ENCODE assay signal across 22 cellular contexts in the genomic region with DNA sequence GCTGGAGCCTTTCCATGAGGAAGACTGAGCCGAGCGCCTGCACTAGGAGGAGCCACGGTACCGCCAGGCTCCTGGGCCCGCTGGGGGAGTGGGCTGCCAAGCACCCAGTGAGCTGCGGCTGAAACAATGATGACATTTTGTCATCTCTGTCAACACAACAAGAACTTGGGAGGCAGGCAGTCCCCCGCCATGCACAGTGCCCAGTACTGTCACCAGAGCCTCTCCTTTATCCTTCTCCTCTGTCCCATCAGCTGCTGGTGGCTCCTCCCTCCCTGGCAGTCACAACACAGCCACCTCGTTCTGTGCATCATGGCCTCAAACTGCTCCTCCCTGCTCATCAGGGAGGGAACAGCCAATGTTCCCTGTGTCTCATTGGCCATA. TPM values are rescaled to one million over a fixed set of nuclear protein-coding genes. Genes with fewer than 3 reads are reported as not detected.
DNase-seq lines count a peak whose midpoint lies in the region; ATAC-seq, FAIRE-seq and TF ChIP-seq lines count a peak whose summit lies in the region.
"Had no signal": no experiment of that assay in that cellular context is flagged by ENCODE, and none has a peak within 500 bp of the region (broad histone marks: within the 10 kb centered on the region; RNA-seq: fewer than 3 reads in every experiment).

No MANE protein-coding gene starts in this region.

- no peak for ATAC-seq in activated naive CD8-positive, alpha-beta T cell treated with anti-CD3 and anti-CD28 coated beads, Interleukin-2, amount 10 ng/mL, durations not matched to agents 7 days and 5 days (ENCODE audit: low read depth)

- no peak for TF ChIP-seq CTCF in RWPE1 (conservative IDR thresholded peaks at IDR 0.05; ENCODE audit: low read depth)

- no peak for DNase-seq in activated naive CD8-positive, alpha-beta T cell treated with anti-CD3 and anti-CD28 coated beads, Interleukin-2, amount 10 ng/mL, durations not matched to agents 7 days and 5 days
- no peak for DNase-seq in activated naive CD8-positive, alpha-beta T cell treated with anti-CD3 and anti-CD28 coated beads for 36 hours
- DNase-seq in midbrain (lab: John Stamatoyannopoulos, UW) = peak; percentile 84
- peak; percentile 93 for DNase-seq in superior temporal gyrus (ENCODE audit: extremely low spot score)
- DNase-seq in GM19238 (ENCODE audit: insufficient read length, low spot score) = no peak
- no peak for DNase-seq in RWPE1 (ENCODE audit: low spot score)
- no peak for DNase-seq in HTR-8/SVneo (ENCODE audit: insufficient read length, low spot score)
- DNase-seq: activated CD4-positive, alpha-beta memory T cell treated with anti-CD3 and anti-CD28 coated beads for 36 hours; dermis blood vessel endothelial cell; GOT3; immature natural killer cell; MG63; NCI-H524 treated with DMSO at 0.1 percent for 48 hours; stimulated activated CD4-positive, alpha-beta T cell treated with anti-CD3 and anti-CD28 coated beads, Interleukin-12 subunit alpha, Interleukin-12 subunit beta, amount 100 ng/mL, for 4 hours; stimulated activated CD4-positive, alpha-beta T cell treated with anti-CD3 and anti-CD28 coated beads, Interleukin-4, amount 100 ng/mL, for 4 hours; upper lobe of left lung had no signal

- H3K27me3 Mint-ChIP-seq in activated naive CD8-positive, alpha-beta T cell treated with anti-CD3 and anti-CD28 coated beads, Interleukin-2, amount 10 ng/mL, durations not matched to agents 7 days and 5 days = peaks cover 11% of the 10 kb centered on the region
- peaks cover 19% of the 10 kb centered on the region for H3K27me3 Mint-ChIP-seq in activated naive CD8-positive, alpha-beta T cell treated with anti-CD3 and anti-CD28 coated beads for 36 hours

- POLR2A ChIA-PET in activated naive CD8-positive, alpha-beta T cell treated with anti-CD3 and anti-CD28 coated beads, Interleukin-2, amount 10 ng/mL, durations not matched to agents 7 days and 5 days (lab: Charles Lee) = no interaction called here
- POLR2A ChIA-PET in RWPE1 (lab: Yijun Ruan, JAX; ENCODE audit: low non-redundant PET) = no interaction called here

- H3K27ac ChIP-seq in cingulate gyrus (ENCODE audit: low read depth, low read length) (peak overlapping the region; percentile 99), RWPE1 (no peak overlapping the region)
- H3K27ac ChIP-seq: neutrophil, upper lobe of left lung had no signal

- peaks cover 5% of the 10 kb centered on the region for H3K4me1 Mint-ChIP-seq in activated naive CD8-positive, alpha-beta T cell treated with anti-CD3 and anti-CD28 coated beads, Interleukin-2, amount 10 ng/mL, durations not matched to agents 7 days and 5 days
- peaks cover 4% of the 10 kb centered on the region for H3K4me1 Mint-ChIP-seq in activated naive CD8-positive, alpha-beta T cell treated with anti-CD3 and anti-CD28 coated beads for 36 hours

- H3K9me3 Mint-ChIP-seq in activated naive CD8-positive, alpha-beta T cell treated with anti-CD3 and anti-CD28 coated beads, Interleukin-2, amount 10 ng/mL, durations not matched to agents 7 days and 5 days = peaks cover 4% of the 10 kb centered on the region
- H3K9me3 Mint-ChIP-seq in activated naive CD8-positive, alpha-beta T cell treated with anti-CD3 and anti-CD28 coated beads for 36 hours = peaks cover 5% of the 10 kb centered on the region
- H3K9me3 Mint-ChIP-seq: IgD-negative memory B cell; T-helper 2 cell treated with Interferon-gamma antibody and Interleukin-4, amounts not matched to agents 5 μg/mL and 100 μg/mL, for 36 hours had no signal

- H3K4me3 Mint-ChIP-seq in activated naive CD8-positive, alpha-beta T cell treated with anti-CD3 and anti-CD28 coated beads, Interleukin-2, amount 10 ng/mL, durations not matched to agents 7 days and 5 days = no peak overlapping the region
- H3K4me3 Mint-ChIP-seq in activated naive CD8-positive, alpha-beta T cell treated with anti-CD3 and anti-CD28 coated beads for 36 hours = no peak overlapping the region
- H3K4me3 Mint-ChIP-seq: activated CD4-positive, alpha-beta memory T cell treated with anti-CD3 and anti-CD28 coated beads for 36 hours; IgD-negative memory B cell; immature natural killer cell; stimulated activated naive CD8-positive, alpha-beta T cell treated with anti-CD3 and anti-CD28 coated beads, Interleukin-15, Interleukin-2, amounts not matched to agents 100 ng/mL and 50 ng/mL, for 24 hours; T-helper 2 cell treated with Interferon-gamma antibody and Interleukin-4, amounts not matched to agents 5 μg/mL and 100 μg/mL, for 36 hours had no signal

- no peak for FAIRE-seq in HTR-8/SVneo (lab: Jason Lieb, UNC)
- FAIRE-seq: A204.1 had no signal

- H3K36me3 Mint-ChIP-seq in activated naive CD8-positive, alpha-beta T cell treated with anti-CD3 and anti-CD28 coated beads, Interleukin-2, amount 10 ng/mL, durations not matched to agents 7 days and 5 days = no peaks in the 10 kb centered on the region
- peaks cover 2% of the 10 kb centered on the region for H3K36me3 Mint-ChIP-seq in activated naive CD8-positive, alpha-beta T cell treated with anti-CD3 and anti-CD28 coated beads for 36 hours
- H3K36me3 Mint-ChIP-seq: IgD-negative memory B cell had no signal

- peak overlapping the region; percentile 67 for H3K27ac Mint-ChIP-seq in activated naive CD8-positive, alpha-beta T cell treated with anti-CD3 and anti-CD28 coated beads, Interleukin-2, amount 10 ng/mL, durations not matched to agents 7 days and 5 days
- no peak overlapping the region for H3K27ac Mint-ChIP-seq in activated naive CD8-positive, alpha-beta T cell treated with anti-CD3 and anti-CD28 coated beads for 36 hours
- H3K27ac Mint-ChIP-seq: activated CD4-positive, alpha-beta memory T cell treated with anti-CD3 and anti-CD28 coated beads for 36 hours; IgD-negative memory B cell; stimulated activated naive CD8-positive, alpha-beta T cell treated with anti-CD3 and anti-CD28 coated beads, Interleukin-15, Interleukin-2, amounts not matched to agents 100 ng/mL and 50 ng/mL, for 24 hours; T-helper 2 cell treated with Interferon-gamma antibody and Interleukin-4, amounts not matched to agents 5 μg/mL and 100 μg/mL, for 36 hours had no signal

- CTCF ChIA-PET in RWPE1 (lab: Yijun Ruan, JAX) = no interaction called here

RNA-seq across cellular contexts. Expression of a gene that starts 34.0 kb away (rescaled TPM):
- total RNA-seq in activated naive CD8-positive, alpha-beta T cell treated with anti-CD3 and anti-CD28 coated beads, Interleukin-2, amount 10 ng/mL, durations not matched to agents 7 days and 5 days = 1 to 10 TPM; 1.4 to 2.1 TPM
- 1 to 10 TPM; 4.0 to 4.6 TPM for total RNA-seq in activated naive CD8-positive, alpha-beta T cell treated with anti-CD3 and anti-CD28 coated beads for 36 hours

Comparison
In these comparisons a context has a peak if more than half of its experiments do, and no peak if none do; other contexts are left out.
1. DNase-seq: peak in midbrain (single experiment) and superior temporal gyrus (single experiment); none in activated naive CD8-positive, alpha-beta T cell treated with anti-CD3 and anti-CD28 coated beads, Interleukin-2, amount 10 ng/mL, durations not matched to agents 7 days and 5 days (single experiment), activated naive CD8-positive, alpha-beta T cell treated with anti-CD3 and anti-CD28 coated beads for 36 hours (single experiment), GM19238 (single experiment), RWPE1 (single experiment) and HTR-8/SVneo (single experiment).